In genomic region chr5:143166661-143167420, GRCh38 we compare ENCODE assay signal across 1 cellular context.
TF ChIP-seq lines count a peak whose summit lies in the region.

No MANE protein-coding gene starts in this region.

TF ChIP-seq in GM12878, 131 proteins besides CTCF, POLR2A, EP300 and RAD21 (continued from another document):
- TF ChIP-seq ZNF687 (IDR thresholded peaks at IDR 0.05), result peak; percentile 53; the same call in 1 of the 2 replicates
- TF ChIP-seq CHD4 (IDR thresholded peaks at IDR 0.05), result no peak
- TF ChIP-seq PAX8 (IDR thresholded peaks at IDR 0.05), result no peak
- peak; percentile 63; the same call in 1 of the 2 replicates for TF ChIP-seq IKZF1 (conservative IDR thresholded peaks at IDR 0.05)
- TF ChIP-seq IKZF2 (IDR thresholded peaks at IDR 0.05), result peak; percentile 59 to 60; a peak in 2 of 4 replicates
- TF ChIP-seq BMI1 (IDR thresholded peaks at IDR 0.05; ENCODE audit: borderline replicate concordance), result 0 out of 2 replicates have a peak, but pooled peaks have one; percentile 19
